24 cellular contexts compared by ENCODE assay signal in genomic region chr11:107198490-107199007, GRCh38.
"Had no signal": no experiment of that assay in that cellular context is flagged by ENCODE, and none has a peak within 500 bp of the region (broad histone marks: within the 10 kb centered on the region; RNA-seq: fewer than 3 reads in every experiment).

No MANE protein-coding gene starts in this region.

- H3K4me1 ChIP-seq: esophagus squamous epithelium, lower lobe of right lung, pancreas, stomach, thyroid gland, vagina had no signal

- DNase-seq: cortex of kidney; effector memory CD8-positive, alpha-beta T cell; erythroblast; esophagus squamous epithelium; foreskin melanocyte; hypothalamus; immature natural killer cell; left ventricle myocardium superior; lower lobe of right lung; natural killer cell; pancreas; right lobe of liver; stimulated activated CD4-positive, alpha-beta T cell treated with anti-CD3 and anti-CD28 coated beads, Interleukin-2, amount 100 ng/mL, for 24 hours; stimulated activated CD4-positive, alpha-beta T cell treated with anti-CD3 and anti-CD28 coated beads, Interleukin-4, amount 100 ng/mL, for 24 hours; stimulated activated naive CD4-positive, alpha-beta T cell treated with Interleukin-2 at 50 U/mL for 16 hours; stomach; thyroid gland; trophoblast cell had no signal

- H3K27me3 ChIP-seq: esophagus squamous epithelium, neutrophil, pancreas, right lobe of liver, stomach, thyroid gland, vagina had no signal

- FAIRE-seq: endometrium, keratinocyte, pancreas had no signal

- H3K36me3 ChIP-seq: esophagus squamous epithelium, lower lobe of right lung, neutrophil, pancreas, right lobe of liver, stomach, thyroid gland, vagina had no signal

- H3K9me3 ChIP-seq: lower lobe of right lung, neutrophil, pancreas, right lobe of liver, thyroid gland, vagina had no signal

- ATAC-seq: effector memory CD8-positive, alpha-beta T cell; left ventricle myocardium superior; lower lobe of right lung; natural killer cell; pancreas; stimulated activated effector memory CD8-positive, alpha-beta T cell treated with anti-CD3 and anti-CD28 coated beads, Interleukin-12 subunit alpha, Interleukin-12 subunit beta, amount 100 ng/mL, for 72 hours had no signal

- H3K4me3 ChIP-seq: esophagus squamous epithelium, lower lobe of right lung, pancreas, right lobe of liver, smooth muscle cell, stomach, thyroid gland, vagina had no signal

- H3K27ac ChIP-seq: esophagus squamous epithelium, lower lobe of right lung, neutrophil, pancreas, right lobe of liver, stomach, thyroid gland, vagina had no signal

- H3K4me2 ChIP-seq: smooth muscle cell had no signal
